Comparison of ENCODE assay signal across 11 cellular contexts in genomic region chr16:14014284-14014625, GRCh38. TPM values are rescaled to one million over a fixed set of nuclear protein-coding genes. Genes with fewer than 3 reads are reported as not detected.
DNase-seq lines count a peak whose midpoint lies in the region; ATAC-seq and TF ChIP-seq lines count a peak whose summit lies in the region.
"Had no signal": no experiment of that assay in that cellular context is flagged by ENCODE, and none has a peak within 500 bp of the region (broad histone marks: within the 10 kb centered on the region; RNA-seq: fewer than 3 reads in every experiment).

No MANE protein-coding gene starts in this region.

- no peak for TF ChIP-seq EP300 in tibial nerve (IDR thresholded peaks at IDR 0.05)

- TF ChIP-seq POLR2A in adrenal gland (IDR thresholded peaks at IDR 0.05) (no peak), tibial nerve (IDR thresholded peaks at IDR 0.05) (no peak)

- ATAC-seq in right cardiac atrium (no peak), HG03342 (IDR thresholded peaks at IDR 0.05; ENCODE audit: unreplicated experiment) (no peak), omental fat pad (ENCODE audit: low FRiP score) (no peak)
- ATAC-seq: effector memory CD8-positive, alpha-beta T cell had no signal

- H3K9ac ChIP-seq in BLaER1 treated with 17β-estradiol and CSF1 and Interleukin-3, amounts not matched to agents 10 nM and 100 nM, result peak overlapping the region in 2 of 11 experiments; percentile 5 to 24; a peak in 3 of 22 replicates

- DNase-seq in adrenal gland (no peak), right cardiac atrium (no peak), tibial nerve (ENCODE audit: low spot score in 2 of 2) (no peak), OCI-M2 (lab: John Stamatoyannopoulos, UW; ENCODE audit: unreplicated experiment) (no peak), omental fat pad (ENCODE audit: low spot score) (no peak)
- DNase-seq: effector memory CD8-positive, alpha-beta T cell; islet precursor cell; stimulated activated CD4-positive, alpha-beta T cell treated with anti-CD3 and anti-CD28 coated beads, Interleukin-4, amount 100 ng/mL, for 1 hour had no signal

- H3K27ac ChIP-seq in BLaER1 treated with 17β-estradiol and CSF1 and Interleukin-3, amounts not matched to agents 10 nM and 100 nM, result peak overlapping the region in 5 of 11 experiments; percentile 26 to 79 (median 76); a peak in 8 of 22 replicates
- peak overlapping the region; percentile 29 to 93 (median 83) for H3K27ac ChIP-seq in adrenal gland
- H3K27ac ChIP-seq in right cardiac atrium (ENCODE audit: low read length), result peak overlapping the region; percentile 72
- H3K27ac ChIP-seq in skin epidermis, result peak overlapping the region in 17 of 21 experiments; percentile 19 to 84 (median 53)
- H3K27ac ChIP-seq in tibial nerve, result peak overlapping the region in 2 of 4 donors; percentile 70 to 74

- H3K27me3 ChIP-seq in BLaER1 treated with 17β-estradiol and CSF1 and Interleukin-3, amounts not matched to agents 10 nM and 100 nM, result no peaks in the 10 kb centered on the region
- H3K27me3 ChIP-seq in adrenal gland (no peaks in the 10 kb centered on the region), right cardiac atrium (ENCODE audit: control insufficient read depth, insufficient read depth) (no peaks in the 10 kb centered on the region), tibial nerve (no peaks in the 10 kb centered on the region)

- H3K4me1 ChIP-seq in BLaER1 treated with 17β-estradiol and CSF1 and Interleukin-3, amounts not matched to agents 10 nM and 100 nM, result peaks cover 0 to 94% (median 33%) of the 10 kb centered on the region in 10 experiments; a peak in 15 of 20 replicates
- H3K4me1 ChIP-seq in adrenal gland (replicated peaks in 1 of 2) (peaks cover 26 to 44% of the 10 kb centered on the region in 2 donors), right cardiac atrium (ENCODE audit: control insufficient read depth, insufficient read depth, low read length) (peaks cover 9% of the 10 kb centered on the region), tibial nerve (peaks cover 0 to 47% (median 5%) of the 10 kb centered on the region in 4 donors)

- H3K4me2 ChIP-seq in BLaER1 treated with 17β-estradiol and CSF1 and Interleukin-3, amounts not matched to agents 10 nM and 100 nM, result peak overlapping the region in 6 of 11 experiments; percentile 7 to 86 (median 74); a peak in 9 of 22 replicates

- TF ChIP-seq CTCF in adrenal gland (IDR thresholded peaks at IDR 0.05) (no peak), tibial nerve (IDR thresholded peaks at IDR 0.05) (no peak), omental fat pad (IDR thresholded peaks at IDR 0.05) (no peak)

- H4K20me1 ChIP-seq in BLaER1 treated with 17β-estradiol and CSF1 and Interleukin-3, amounts not matched to agents 10 nM and 100 nM, result no peaks in the 10 kb centered on the region

- no peak overlapping the region; a peak in 2 of 20 replicates for H3K4me3 ChIP-seq in BLaER1 treated with 17β-estradiol and CSF1 and Interleukin-3, amounts not matched to agents 10 nM and 100 nM
- no peak overlapping the region for H3K4me3 ChIP-seq in adrenal gland
- H3K4me3 ChIP-seq in right cardiac atrium (ENCODE audit: low read length), result no peak overlapping the region
- no peak overlapping the region for H3K4me3 ChIP-seq in skin epidermis
- H3K4me3 ChIP-seq in tibial nerve, result peak overlapping the region in 1 of 4 donors; percentile 10

- 74 to 94% (median 83%) methylated on average over 5 of the region's 5 CpGs for WGBS in adrenal gland, 4 donors
- 97% methylated on average over 5 of the region's 5 CpGs for WGBS in right cardiac atrium
- 72 to 87% methylated on average over 5 of the region's 5 CpGs for WGBS in tibial nerve, 2 donors

- no peaks in the 10 kb centered on the region for H3K36me3 ChIP-seq in BLaER1 treated with 17β-estradiol and CSF1 and Interleukin-3, amounts not matched to agents 10 nM and 100 nM
- no peaks in the 10 kb centered on the region for H3K36me3 ChIP-seq in adrenal gland (replicated peaks in 1 of 2)
- no peaks in the 10 kb centered on the region for H3K36me3 ChIP-seq in tibial nerve

- H3K9me3 ChIP-seq in BLaER1 treated with 17β-estradiol and CSF1 and Interleukin-3, amounts not matched to agents 10 nM and 100 nM (replicated peaks in 1 of 11), result no peaks in the 10 kb centered on the region
- H3K9me3 ChIP-seq in adrenal gland (replicated peaks in 1 of 3), result no peaks in the 10 kb centered on the region
- H3K9me3 ChIP-seq in right cardiac atrium (ENCODE audit: control insufficient read depth, low read length), result no peaks in the 10 kb centered on the region
- no peaks in the 10 kb centered on the region for H3K9me3 ChIP-seq in tibial nerve

- intact Hi-C loops in adrenal gland (cut with DNase I), result loop anchor here in 1 of 2 donors (5.0 kb wide), 1 partner anchor 57 kb away; no protein-coding TSS in a partner anchor
- intact Hi-C loops in right cardiac atrium (cut with DNase I), result loop anchor here in 1 of 4 donors (10.0 kb wide), 1 partner anchor 181 kb away; no protein-coding TSS in a partner anchor

RNA-seq across cellular contexts. Expression of gene MRTFB, which starts 56.9 kb away (rescaled TPM):
- 10 to 100 TPM; 30.9 to 77.7 (median 50.9) TPM for total RNA-seq in adrenal gland
- polyA plus RNA-seq in adrenal gland, result 10 to 100 TPM in 2 of 3 donors, 1 to 10 TPM in 1; 5.5 to 24.8 (median 11.7) TPM
- 10 to 100 TPM; 41.3 to 61.8 (median 49.1) TPM for total RNA-seq in right cardiac atrium
- polyA plus RNA-seq in right cardiac atrium, result 12.9 TPM
- 10 to 100 TPM; 35.6 to 76.9 (median 61.8) TPM for total RNA-seq in tibial nerve
- 100 to 1,000 TPM in 1 of 4 donors, 10 to 100 TPM in 3; 17.5 to 107 (median 55.8) TPM for total RNA-seq in omental fat pad
